18 cellular contexts compared by ENCODE assay signal in the genomic region with DNA sequence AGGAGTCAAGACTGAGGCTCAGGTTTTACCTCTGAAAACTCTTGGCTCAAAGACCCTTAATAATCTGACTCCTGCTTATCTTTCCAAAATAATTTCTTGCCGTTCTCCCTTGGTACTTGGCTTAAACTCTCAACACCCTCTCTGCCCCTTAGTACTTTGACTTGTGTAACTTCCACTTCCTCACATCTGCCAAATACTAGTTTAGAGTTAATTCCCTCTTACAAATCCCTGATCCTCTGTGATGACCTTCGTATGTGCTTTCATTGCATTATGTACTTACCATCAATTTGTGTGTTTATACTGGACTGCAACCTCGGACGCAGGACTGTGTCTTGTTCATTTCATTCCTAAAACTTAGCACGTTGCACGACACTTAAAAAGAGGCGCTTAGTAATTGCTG. TPM values are rescaled to one million over a fixed set of nuclear protein-coding genes. Genes with fewer than 3 reads are reported as not detected.
DNase-seq lines count a peak whose midpoint lies in the region; ATAC-seq, FAIRE-seq and TF ChIP-seq lines count a peak whose summit lies in the region.
"Had no signal": no experiment of that assay in that cellular context is flagged by ENCODE, and none has a peak within 500 bp of the region (broad histone marks: within the 10 kb centered on the region; RNA-seq: fewer than 3 reads in every experiment).

No MANE protein-coding gene starts in this region.

- no peaks in the 10 kb centered on the region for H3K4me1 ChIP-seq in K562 (replicated peaks in 1 of 2; ENCODE audit: control insufficient read depth in 2 of 2, insufficient read depth in 2 of 2, low read length in 2 of 2)

- WGBS in K562 (ENCODE audit: insufficient coverage, low coverage, missing lambda C conversion rate), result 86% methylated on average over 7 of the region's 7 CpGs

- H3K27me3 ChIP-seq in K562 (ENCODE audit: control insufficient read depth in 2 of 2, insufficient read depth in 2 of 2, low read length in 2 of 2), result no peaks in the 10 kb centered on the region

- peak overlapping the region; percentile 58 for H3K27ac Mint-ChIP-seq in activated naive CD8-positive, alpha-beta T cell
- H3K27ac Mint-ChIP-seq in activated naive CD8-positive, alpha-beta T cell treated with anti-CD3 and anti-CD28 coated beads for 36 hours, result no peak overlapping the region
- peak overlapping the region; percentile 1 for H3K27ac Mint-ChIP-seq in nephron progenitor cell
- no peak overlapping the region for H3K27ac Mint-ChIP-seq in activated T-helper 17 cell treated with anti-CD3 and anti-CD28 coated beads, Interleukin-2, amount 50 U/mL, for 72 hours

- H3K27me3 Mint-ChIP-seq in activated naive CD8-positive, alpha-beta T cell, result no peaks in the 10 kb centered on the region
- H3K27me3 Mint-ChIP-seq in activated naive CD8-positive, alpha-beta T cell treated with anti-CD3 and anti-CD28 coated beads for 36 hours, result no peaks in the 10 kb centered on the region
- H3K27me3 Mint-ChIP-seq in nephron progenitor cell (ENCODE audit: low read depth, poor library complexity), result no peaks in the 10 kb centered on the region
- H3K27me3 Mint-ChIP-seq in activated T-helper 17 cell treated with anti-CD3 and anti-CD28 coated beads, Interleukin-2, amount 50 U/mL, for 72 hours, result no peaks in the 10 kb centered on the region

- no peaks in the 10 kb centered on the region for H3K9me3 ChIP-seq in K562 (replicated peaks; ENCODE audit: control insufficient read depth, insufficient read depth, low read depth, low read length)

- H3K4me3 ChIP-seq in K562, result no peak overlapping the region

- POLR2A ChIA-PET in K562 (lab: Yijun Ruan, JAX), result no interaction called here

- H3K4me3 Mint-ChIP-seq in activated naive CD8-positive, alpha-beta T cell, result no peak overlapping the region
- no peak overlapping the region for H3K4me3 Mint-ChIP-seq in activated naive CD8-positive, alpha-beta T cell treated with anti-CD3 and anti-CD28 coated beads for 36 hours
- no peak overlapping the region for H3K4me3 Mint-ChIP-seq in nephron progenitor cell
- H3K4me3 Mint-ChIP-seq in activated T-helper 17 cell treated with anti-CD3 and anti-CD28 coated beads, Interleukin-2, amount 50 U/mL, for 72 hours, result no peak overlapping the region

- no TSS peak for BruUV-seq in K562 (replicated peaks; lab: Mats Ljungman, UMichigan)

- TF ChIP-seq EP300 in K562 (IDR thresholded peaks at IDR 0.05; ENCODE audit: low read length), result no peak

- H3K4me1 Mint-ChIP-seq in activated naive CD8-positive, alpha-beta T cell (ENCODE audit: low read depth), result peaks cover 18% of the 10 kb centered on the region
- peaks cover 4% of the 10 kb centered on the region for H3K4me1 Mint-ChIP-seq in activated naive CD8-positive, alpha-beta T cell treated with anti-CD3 and anti-CD28 coated beads for 36 hours
- H3K4me1 Mint-ChIP-seq in nephron progenitor cell, result no peaks in the 10 kb centered on the region
- peaks cover 11% of the 10 kb centered on the region for H3K4me1 Mint-ChIP-seq in activated T-helper 17 cell treated with anti-CD3 and anti-CD28 coated beads, Interleukin-2, amount 50 U/mL, for 72 hours

- H3K36me3 Mint-ChIP-seq in activated naive CD8-positive, alpha-beta T cell, result peaks cover 10% of the 10 kb centered on the region
- peaks cover 27% of the 10 kb centered on the region for H3K36me3 Mint-ChIP-seq in activated naive CD8-positive, alpha-beta T cell treated with anti-CD3 and anti-CD28 coated beads for 36 hours
- H3K36me3 Mint-ChIP-seq in nephron progenitor cell (ENCODE audit: low read depth), result peaks cover 66% of the 10 kb centered on the region
- H3K36me3 Mint-ChIP-seq in activated T-helper 17 cell treated with anti-CD3 and anti-CD28 coated beads, Interleukin-2, amount 50 U/mL, for 72 hours (ENCODE audit: low read depth), result peaks cover 49% of the 10 kb centered on the region

- H2AFZ ChIP-seq in K562 (ENCODE audit: low read depth, low read length), result no peak overlapping the region

- no peak for DNase-seq in activated naive CD8-positive, alpha-beta T cell treated with anti-CD3 and anti-CD28 coated beads for 36 hours
- DNase-seq in NCI-H524 treated with DMSO at 0.1 percent for 48 hours (lab: John Stamatoyannopoulos, UW) (peak; percentile 66), K562 (ENCODE audit: extremely low read depth in 1 of 4, low spot score in 3 of 4) (no peak), nephron progenitor cell (no peak)
- DNase-seq: DMS153, EL, KBM-7, NCI-H1092 treated with DMSO at 0.1 percent for 48 hours, NCI-H2081 treated with DMSO at 0.1 percent for 48 hours, NCI-H510A, OCI-M1, SHP77 treated with DMSO at 0.1 percent for 48 hours had no signal

- TF ChIP-seq POLR2A in K562 (conservative IDR thresholded peaks at IDR 0.05), result no peak

- H4K20me1 ChIP-seq in K562 (replicated peaks; ENCODE audit: control insufficient read depth, insufficient read depth, low read length), result no peaks in the 10 kb centered on the region

- no peak overlapping the region for H3K4me2 ChIP-seq in K562 (ENCODE audit: insufficient read depth, low read length)

- CTCF ChIA-PET in K562 (lab: Yijun Ruan, JAX; ENCODE audit: low intra/inter-chr PET ratio), result no interaction called here

- no peaks in the 10 kb centered on the region for H3K9me1 ChIP-seq in K562 (ENCODE audit: control insufficient read depth, insufficient read depth, low read length)

- in situ Hi-C loops in K562 (cut with MboI), result no loop called here

- TF ChIP-seq RAD21 in K562 (CRISPR knock-in tag; conservative IDR thresholded peaks at IDR 0.05 in 1 of 2, IDR thresholded peaks at IDR 0.05 in 1 of 2), result no peak

- no peaks in the 10 kb centered on the region for H3K79me2 ChIP-seq in K562 (ENCODE audit: control insufficient read depth, insufficient read depth, low read length)

- no peak for TF ChIP-seq CTCF in K562 (IDR thresholded peaks at IDR 0.05 in 2 of 3, conservative IDR thresholded peaks at IDR 0.05 in 1 of 3; ENCODE audit: insufficient read depth in 2 of 3, low read depth in 1 of 3, low read length in 3 of 3)
- no peak for TF ChIP-seq CTCF in nephron progenitor cell (IDR thresholded peaks at IDR 0.05)

- no peak overlapping the region for H3K27ac ChIP-seq in K562 (ENCODE audit: extremely low read depth, low read depth, low read length)
- H3K27ac ChIP-seq: C4-2B had no signal

- ATAC-seq in K562 (no peak), GM21717 (IDR thresholded peaks at IDR 0.05; ENCODE audit: unreplicated experiment) (no peak), HG03571 (IDR thresholded peaks at IDR 0.05; ENCODE audit: unreplicated experiment) (no peak)
- no peak for ATAC-seq in activated T-helper 17 cell treated with anti-CD3 and anti-CD28 coated beads, Interleukin-2, amount 50 U/mL, for 72 hours (replicated peaks)
- ATAC-seq: HCT116 had no signal

- intact Hi-C loops in K562 (cut with micrococcal nuclease), result no loop called here

- peaks cover 23% of the 10 kb centered on the region for H3K36me3 ChIP-seq in K562 (ENCODE audit: control insufficient read depth, insufficient read depth, low read length)

- no peak for FAIRE-seq in K562 (lab: Jason Lieb, UNC)

- no peaks in the 10 kb centered on the region for H3K9me3 Mint-ChIP-seq in activated naive CD8-positive, alpha-beta T cell (ENCODE audit: low read depth)
- no peaks in the 10 kb centered on the region for H3K9me3 Mint-ChIP-seq in activated naive CD8-positive, alpha-beta T cell treated with anti-CD3 and anti-CD28 coated beads for 36 hours
- no peaks in the 10 kb centered on the region for H3K9me3 Mint-ChIP-seq in nephron progenitor cell
- no peaks in the 10 kb centered on the region for H3K9me3 Mint-ChIP-seq in activated T-helper 17 cell treated with anti-CD3 and anti-CD28 coated beads, Interleukin-2, amount 50 U/mL, for 72 hours

- H3K9ac ChIP-seq in K562 (ENCODE audit: insufficient read depth in 1 of 2, low read depth in 2 of 2, low read length in 2 of 2), result no peak overlapping the region

RNA-seq across cellular contexts. Expression of gene ZNF207, which starts 35.2 kb away (rescaled TPM):
- 100 to 1,000 TPM; 210 to 214 TPM for total RNA-seq in activated naive CD8-positive, alpha-beta T cell treated with anti-CD3 and anti-CD28 coated beads for 36 hours
- total RNA-seq in K562 (2011; cell fraction: chromatin; rRNA removed; ENCODE audit: low replicate concordance), result 624 and 1,466 TPM in 2 replicates
- 225 and 284 TPM in 2 replicates for total RNA-seq in K562 (2011; cell fraction: nucleolus; rRNA removed)
- 466 and 588 TPM in 2 replicates for total RNA-seq in K562 (2011; cell fraction: nucleoplasm; rRNA removed)
- total RNA-seq in K562 (2014; rRNA removed) (123 and 153 TPM in 2 replicates), K562 (2014; rRNA removed; fragmentation: Illumina TruSeq; extraction: Trizol) (268 and 297 TPM in 2 replicates), K562 (2015; rRNA removed; fragmentation: Illumina TruSeq; extraction: Trizol) (245 and 255 TPM in 2 replicates), K562 (2021) (216 and 222 TPM in 2 replicates)
- polyA plus RNA-seq in K562 (2011; rRNA removed) (267 and 333 TPM in 2 replicates), K562 (2014; fragmentation: Illumina TruSeq; extraction: Trizol) (317 and 370 TPM in 2 replicates), K562 (2014; fragmentation: Nextera tagmentation; extraction: Ambion mirVana) (100 to 1,000 TPM; 191 to 245 TPM), K562 (2014; rRNA removed) (216 and 250 TPM in 2 replicates)
- 266 and 328 TPM in 2 replicates for polyA plus RNA-seq in K562 (2011; cell fraction: cytosol; rRNA removed)
- polyA plus RNA-seq in K562 (2011; cell fraction: nucleus; rRNA removed), result 346 and 475 TPM in 2 replicates
- 196 and 246 TPM in 2 replicates for polyA plus RNA-seq in K562 (2012)
- 343 and 416 TPM in 2 replicates for polyA minus RNA-seq in K562 (2011; rRNA and poly(A)+ RNA removed)
- polyA minus RNA-seq in K562 (2011; cell fraction: cytosol; rRNA and poly(A)+ RNA removed), result 103 and 151 TPM in 2 replicates
- 188 and 265 TPM in 2 replicates for polyA minus RNA-seq in K562 (2011; cell fraction: nucleus; rRNA and poly(A)+ RNA removed)
- 100 to 1,000 TPM; 240 to 254 TPM for total RNA-seq in activated T-helper 17 cell treated with anti-CD3 and anti-CD28 coated beads, Interleukin-2, amount 50 U/mL, for 72 hours

RNA-seq across cellular contexts. Expression of gene C17orf75, which starts 43.1 kb away (rescaled TPM):
- total RNA-seq in activated naive CD8-positive, alpha-beta T cell treated with anti-CD3 and anti-CD28 coated beads for 36 hours, result 10 to 100 TPM; 31.0 to 36.7 TPM
- 21.1 and 30.2 TPM in 2 replicates for total RNA-seq in K562 (2011; cell fraction: chromatin; rRNA removed; ENCODE audit: low replicate concordance)
- total RNA-seq in K562 (2011; cell fraction: nucleolus; rRNA removed), result 10.5 and 11.2 TPM in 2 replicates
- 21.6 and 26.5 TPM in 2 replicates for total RNA-seq in K562 (2011; cell fraction: nucleoplasm; rRNA removed)
- 17.4 and 24.8 TPM in 2 replicates for total RNA-seq in K562 (2014; rRNA removed)
- total RNA-seq in K562 (2014; rRNA removed; fragmentation: Illumina TruSeq; extraction: Trizol), result 21.2 and 22.4 TPM in 2 replicates
- total RNA-seq in K562 (2015; rRNA removed; fragmentation: Illumina TruSeq; extraction: Trizol), result 15.0 and 16.1 TPM in 2 replicates
- 17.3 and 18.5 TPM in 2 replicates for total RNA-seq in K562 (2021)
- 14.1 and 26.1 TPM in 2 replicates for polyA plus RNA-seq in K562 (2011; rRNA removed)
- polyA plus RNA-seq in K562 (2011; cell fraction: cytosol; rRNA removed), result 5.5 and 8.6 TPM in 2 replicates
- polyA plus RNA-seq in K562 (2011; cell fraction: nucleus; rRNA removed), result 11.0 and 15.2 TPM in 2 replicates
- polyA plus RNA-seq in K562 (2012), result 18.6 and 24.7 TPM in 2 replicates
- polyA plus RNA-seq in K562 (2014; fragmentation: Illumina TruSeq; extraction: Trizol), result 15.1 and 15.5 TPM in 2 replicates
- polyA plus RNA-seq in K562 (2014; fragmentation: Nextera tagmentation; extraction: Ambion mirVana), result 10 to 100 TPM; 49.6 to 55.7 TPM
- 17.0 and 20.4 TPM in 2 replicates for polyA plus RNA-seq in K562 (2014; rRNA removed)
- 9.7 and 16.0 TPM in 2 replicates for polyA minus RNA-seq in K562 (2011; rRNA and poly(A)+ RNA removed)
- 4.6 and 7.2 TPM in 2 replicates for polyA minus RNA-seq in K562 (2011; cell fraction: cytosol; rRNA and poly(A)+ RNA removed)
- 4.6 and 5.6 TPM in 2 replicates for polyA minus RNA-seq in K562 (2011; cell fraction: nucleus; rRNA and poly(A)+ RNA removed)
- 10 to 100 TPM; 12.1 to 14.8 TPM for total RNA-seq in activated T-helper 17 cell treated with anti-CD3 and anti-CD28 coated beads, Interleukin-2, amount 50 U/mL, for 72 hours

RNA-seq across cellular contexts. Expression of gene PSMD11, which starts 59.2 kb away (rescaled TPM):
- total RNA-seq in activated naive CD8-positive, alpha-beta T cell treated with anti-CD3 and anti-CD28 coated beads for 36 hours, result 100 to 1,000 TPM; 147 to 157 TPM
- total RNA-seq in K562 (2011; cell fraction: chromatin; rRNA removed; ENCODE audit: low replicate concordance), result 182 and 249 TPM in 2 replicates
- 104 and 110 TPM in 2 replicates for total RNA-seq in K562 (2011; cell fraction: nucleolus; rRNA removed)
- 139 and 186 TPM in 2 replicates for total RNA-seq in K562 (2011; cell fraction: nucleoplasm; rRNA removed)
- total RNA-seq in K562 (2014; rRNA removed) (77.1 and 104 TPM in 2 replicates), K562 (2014; rRNA removed; fragmentation: Illumina TruSeq; extraction: Trizol) (118 and 128 TPM in 2 replicates), K562 (2015; rRNA removed; fragmentation: Illumina TruSeq; extraction: Trizol) (109 and 127 TPM in 2 replicates), K562 (2021) (169 and 171 TPM in 2 replicates)
- polyA plus RNA-seq in K562 (2011; rRNA removed) (97.6 and 185 TPM in 2 replicates), K562 (2014; fragmentation: Illumina TruSeq; extraction: Trizol) (125 and 137 TPM in 2 replicates), K562 (2014; fragmentation: Nextera tagmentation; extraction: Ambion mirVana) (100 to 1,000 TPM; 316 to 378 TPM), K562 (2014; rRNA removed) (142 and 158 TPM in 2 replicates)
- 51.9 and 80.2 TPM in 2 replicates for polyA plus RNA-seq in K562 (2011; cell fraction: cytosol; rRNA removed)
- polyA plus RNA-seq in K562 (2011; cell fraction: nucleus; rRNA removed), result 56.7 and 72.5 TPM in 2 replicates
- polyA plus RNA-seq in K562 (2012), result 51.5 and 151 TPM in 2 replicates
- polyA minus RNA-seq in K562 (2011; rRNA and poly(A)+ RNA removed), result 138 and 285 TPM in 2 replicates
- polyA minus RNA-seq in K562 (2011; cell fraction: cytosol; rRNA and poly(A)+ RNA removed), result 46.8 and 99.5 TPM in 2 replicates
- 52.4 and 62.1 TPM in 2 replicates for polyA minus RNA-seq in K562 (2011; cell fraction: nucleus; rRNA and poly(A)+ RNA removed)
- 100 to 1,000 TPM; 108 to 161 TPM for total RNA-seq in activated T-helper 17 cell treated with anti-CD3 and anti-CD28 coated beads, Interleukin-2, amount 50 U/mL, for 72 hours

Comparison
In these comparisons a context has a peak if more than half of its experiments do, and no peak if none do; other contexts are left out.
1. H3K27ac Mint-ChIP-seq: peak in activated naive CD8-positive, alpha-beta T cell (single experiment) and nephron progenitor cell (single experiment); none in activated naive CD8-positive, alpha-beta T cell treated with anti-CD3 and anti-CD28 coated beads for 36 hours (single experiment) and activated T-helper 17 cell treated with anti-CD3 and anti-CD28 coated beads, Interleukin-2, amount 50 U/mL, for 72 hours (single experiment).